ENCODE assay signal across 8 cellular contexts in genomic region chr9:114487607-114488300, GRCh38. TPM values are rescaled to one million over a fixed set of nuclear protein-coding genes. Genes with fewer than 3 reads are reported as not detected.
DNase-seq lines count a peak whose midpoint lies in the region; ATAC-seq and TF ChIP-seq lines count a peak whose summit lies in the region.

No MANE protein-coding gene starts in this region.

- BruUV-seq in Panc1 (replicated peaks; lab: Mats Ljungman, UMichigan), result no TSS peak

- H3K4me1 Mint-ChIP-seq in CD4-positive, alpha-beta memory T cell, result peaks cover 12 to 35% (median 19%) of the 10 kb centered on the region in 4 donors
- H3K4me1 Mint-ChIP-seq in activated T-cell treated with anti-CD3 and anti-CD28 coated beads, Interleukin-2, amount 50 U/mL, for 72 hours (ENCODE audit: low read depth), result peaks cover 37% of the 10 kb centered on the region

- intact Hi-C loops in CD4-positive, alpha-beta memory T cell (cut with micrococcal nuclease), result loop anchor here (1.0 kb wide), 4 partner anchors 18 to 166 kb away; partner anchors contain the start of gene WHRN
- intact Hi-C loops in Panc1 (cut with micrococcal nuclease; ENCODE audit: unreplicated experiment) (loop anchor here (2.0 to 5.0 kb wide), 2 partner anchors 80 to 167 kb away; no protein-coding TSS in a partner anchor), vagina (cut with DNase I) (no loop called here)

- no peak overlapping the region for H3K27ac ChIP-seq in CD4-positive, alpha-beta memory T cell (ENCODE audit: low read depth, low read length)
- H3K27ac ChIP-seq in Panc1 (ENCODE audit: low read length), result no peak overlapping the region
- no peak overlapping the region for H3K27ac ChIP-seq in neutrophil
- no peak overlapping the region for H3K27ac ChIP-seq in vagina

- POLR2A ChIA-PET in CD4-positive, alpha-beta memory T cell (lab: Charles Lee; ENCODE audit: partially characterized antibody), result interaction anchor here (0.7 to 2.0 kb wide), 7 partner anchors 11 to 166 kb away, joined by 3 to 7 read pairs (median 4); partner anchors contain the start of genes ATP6V1G1 and WHRN
- POLR2A ChIA-PET in Panc1 (lab: Charles Lee), result interaction anchor here (0.5 to 0.7 kb wide), 2 partner anchors 16 to 98 kb away, joined by 3 to 7 read pairs; no protein-coding TSS in a partner anchor

- no peaks in the 10 kb centered on the region for H3K36me3 Mint-ChIP-seq in CD4-positive, alpha-beta memory T cell
- no peaks in the 10 kb centered on the region for H3K36me3 Mint-ChIP-seq in activated T-cell treated with anti-CD3 and anti-CD28 coated beads, Interleukin-2, amount 50 U/mL, for 72 hours (ENCODE audit: insufficient read depth in 2 of 2)

- no peak overlapping the region for H3K4me3 Mint-ChIP-seq in CD4-positive, alpha-beta memory T cell
- peak overlapping the region in 1 of 2 donors; percentile 46 for H3K4me3 Mint-ChIP-seq in activated T-cell treated with anti-CD3 and anti-CD28 coated beads, Interleukin-2, amount 50 U/mL, for 72 hours

- no peaks in the 10 kb centered on the region for H3K36me3 ChIP-seq in CD4-positive, alpha-beta memory T cell (ENCODE audit: insufficient read depth, low read length)
- H3K36me3 ChIP-seq in Panc1 (ENCODE audit: control insufficient read depth, insufficient read depth, low read length) (no peaks in the 10 kb centered on the region), neutrophil (no peaks in the 10 kb centered on the region), vagina (no peaks in the 10 kb centered on the region)

- CTCF ChIA-PET in CD4-positive, alpha-beta memory T cell (lab: Charles Lee; ENCODE audit: partially characterized antibody), result interaction anchor here (0.7 to 7.4 kb wide), 26 partner anchors 8 to 441 kb away, joined by 3 to 142 read pairs (median 4); partner anchors contain the start of gene TEX53
- CTCF ChIA-PET in Panc1 (lab: Charles Lee), result interaction anchor here (0.7 kb wide), 1 partner anchor 427 kb away, joined by 6 read pairs; no protein-coding TSS in a partner anchor

- no peak for TF ChIP-seq POLR2A in vagina (IDR thresholded peaks at IDR 0.05)

- in situ Hi-C loops in Panc1 (cut with HindIII; ENCODE audit: low pct_unique_long_range_greater_than_20kb, low sequenced_read_pairs), result no loop called here

- H3K27me3 ChIP-seq in CD4-positive, alpha-beta memory T cell (ENCODE audit: insufficient read depth, low read length), result no peaks in the 10 kb centered on the region
- no peaks in the 10 kb centered on the region for H3K27me3 ChIP-seq in Panc1 (ENCODE audit: control insufficient read depth, insufficient read depth, low read length)
- no peaks in the 10 kb centered on the region for H3K27me3 ChIP-seq in neutrophil
- H3K27me3 ChIP-seq in vagina, result no peaks in the 10 kb centered on the region

- H3K4me3 ChIP-seq in CD4-positive, alpha-beta memory T cell (ENCODE audit: low read length in 2 of 2), result no peak overlapping the region
- H3K4me3 ChIP-seq in Panc1 (ENCODE audit: low read depth in 2 of 2, low read length in 2 of 2), result no peak overlapping the region
- H3K4me3 ChIP-seq in fibroblast of pulmonary artery (replicated peaks; ENCODE audit: low read depth, low read length), result no peak overlapping the region
- H3K4me3 ChIP-seq in neutrophil (ENCODE audit: low read depth in 1 of 2, low read length in 1 of 2), result no peak overlapping the region
- no peak overlapping the region for H3K4me3 ChIP-seq in vagina

- peak; percentile 85 for TF ChIP-seq CTCF in Panc1 (IDR thresholded peaks at IDR 0.05)
- TF ChIP-seq CTCF in fibroblast of pulmonary artery (IDR thresholded peaks at IDR 0.05; ENCODE audit: low read length, missing control alignments), result peak; percentile 92
- peak; percentile 82 for TF ChIP-seq CTCF in neutrophil (IDR thresholded peaks at IDR 0.05)
- TF ChIP-seq CTCF in vagina (IDR thresholded peaks at IDR 0.05), result peak; percentile 60 to 74 (median 68)

- ATAC-seq in GM19395 (IDR thresholded peaks at IDR 0.05; ENCODE audit: unreplicated experiment) (peak; percentile 80), Panc1 (peak; percentile 98)
- ATAC-seq in activated T-cell treated with anti-CD3 and anti-CD28 coated beads, Interleukin-2, amount 50 U/mL, for 72 hours (replicated peaks in 1 of 2), result peak; percentile 38 to 39

- H3K27ac Mint-ChIP-seq in CD4-positive, alpha-beta memory T cell, result peak overlapping the region in 2 of 7 donors; percentile 24 to 55
- peak overlapping the region; percentile 87 for H3K27ac Mint-ChIP-seq in activated T-cell treated with anti-CD3 and anti-CD28 coated beads, Interleukin-2, amount 50 U/mL, for 72 hours

- H3K4me1 ChIP-seq in CD4-positive, alpha-beta memory T cell (ENCODE audit: insufficient read depth, low read length), result peaks cover 14% of the 10 kb centered on the region
- H3K4me1 ChIP-seq in Panc1 (ENCODE audit: control insufficient read depth, insufficient read depth, low read length) (no peaks in the 10 kb centered on the region), neutrophil (ENCODE audit: control insufficient read depth in 1 of 2, insufficient read depth in 1 of 2, low read depth in 1 of 2, low read length in 1 of 2) (no peaks in the 10 kb centered on the region), vagina (no peaks in the 10 kb centered on the region)

- peak; percentile 66 to 75 (median 70) for DNase-seq in CD4-positive, alpha-beta memory T cell
- peak in 52 of 76 experiments; percentile 3 to 78 (median 24) for DNase-seq in HUDEP-2 (lab: John Stamatoyannopoulos, UW; ENCODE audit: unreplicated experiment in 76 of 76)
- DNase-seq in Panc1 (ENCODE audit: low read depth, low spot score), result peak; percentile 54
- peak; percentile 68 to 80 for DNase-seq in activated T-cell treated with anti-CD3 and anti-CD28 coated beads, Interleukin-2, amount 50 U/mL, for 72 hours
- peak; percentile 77 for DNase-seq in fibroblast of pulmonary artery (ENCODE audit: low read depth)
- no peak for DNase-seq in vagina (ENCODE audit: extremely low spot score in 2 of 2)

- H3K9me3 Mint-ChIP-seq in CD4-positive, alpha-beta memory T cell, result no peaks in the 10 kb centered on the region
- no peaks in the 10 kb centered on the region for H3K9me3 Mint-ChIP-seq in activated T-cell treated with anti-CD3 and anti-CD28 coated beads, Interleukin-2, amount 50 U/mL, for 72 hours

- peaks cover 0 to 4% of the 10 kb centered on the region in 2 donors for H3K27me3 Mint-ChIP-seq in CD4-positive, alpha-beta memory T cell
- H3K27me3 Mint-ChIP-seq in activated T-cell treated with anti-CD3 and anti-CD28 coated beads, Interleukin-2, amount 50 U/mL, for 72 hours (ENCODE audit: low read depth), result no peaks in the 10 kb centered on the region

- no peaks in the 10 kb centered on the region for H3K9me3 ChIP-seq in CD4-positive, alpha-beta memory T cell (ENCODE audit: control insufficient read depth in 1 of 2, low read length in 2 of 2)
- H3K9me3 ChIP-seq in Panc1 (ENCODE audit: control insufficient read depth, insufficient read depth, low read depth, low read length), result no peaks in the 10 kb centered on the region
- no peaks in the 10 kb centered on the region for H3K9me3 ChIP-seq in neutrophil
- no peaks in the 10 kb centered on the region for H3K9me3 ChIP-seq in vagina

RNA-seq across cellular contexts. Expression of gene WHRN, which starts 17.5 kb away (rescaled TPM):
- total RNA-seq in CD4-positive, alpha-beta memory T cell, result 10 to 100 TPM in 1 of 2 experiments, 1 to 10 TPM in 1; 8.4 to 10.1 TPM
- polyA plus RNA-seq in CD4-positive, alpha-beta memory T cell, result 1 to 10 TPM in 1 of 2 donors, under 1 TPM in 1; 0.24 to 1.5 TPM
- total RNA-seq in Panc1 (2021; ENCODE audit: unreplicated experiment) (18.0 TPM), vagina (9.1 TPM)
- polyA plus RNA-seq in Panc1 (2012; ENCODE audit: insufficient read length), result 18.0 TPM
- total RNA-seq in activated T-cell treated with anti-CD3 and anti-CD28 coated beads, Interleukin-2, amount 50 U/mL, for 72 hours, result 1 to 10 TPM; 7.1 to 8.6 TPM

Comparison
In these comparisons a context has a peak if more than half of its experiments do, and no peak if none do; other contexts are left out.
1. DNase-seq: peak in CD4-positive, alpha-beta memory T cell (5 of 5), HUDEP-2 (52 of 76), Panc1 (single experiment), activated T-cell treated with anti-CD3 and anti-CD28 coated beads, Interleukin-2, amount 50 U/mL, for 72 hours (2 of 2) and fibroblast of pulmonary artery (single experiment); none in vagina (0 of 2).
2. ATAC-seq: peak in every context shown above with its lines; median percentile 98 in Panc1; 80 in GM19395; 38 in activated T-cell treated with anti-CD3 and anti-CD28 coated beads, Interleukin-2, amount 50 U/mL, for 72 hours.
3. Peak in every context shown above with its lines, with median percentiles within 50 percentile points of each other: CTCF ChIP-seq.